2 cellular contexts compared by ENCODE assay signal in genomic region chr3:124565551-124565950, GRCh38.
TF ChIP-seq lines count a peak whose summit lies in the region.

No MANE protein-coding gene starts in this region.

TF ChIP-seq in HCT116, 20 proteins besides CTCF, POLR2A, EP300 and RAD21:
- no peak for TF ChIP-seq SRF (IDR thresholded peaks at IDR 0.05; ENCODE audit: low read depth)
- TF ChIP-seq MAX (IDR thresholded peaks at IDR 0.05), result no peak

TF ChIP-seq in H1, 55 proteins besides CTCF, POLR2A, EP300 and RAD21:
- TF ChIP-seq SUZ12 (IDR thresholded peaks at IDR 0.05; ENCODE audit: low read length), result no peak
- TF ChIP-seq SIN3A (conservative IDR thresholded peaks at IDR 0.05 in 1 of 2, IDR thresholded peaks at IDR 0.05 in 1 of 2; ENCODE audit: low read depth in 1 of 2, low read length in 2 of 2), result no peak
- no peak for TF ChIP-seq EZH2 (IDR thresholded peaks at IDR 0.05; ENCODE audit: low read depth, low read length, severe bottlenecking)
- TF ChIP-seq SAP30 (IDR thresholded peaks at IDR 0.05; ENCODE audit: insufficient read depth, insufficient replicate concordance, low read length), result no peak
- no peak for TF ChIP-seq RBBP5 (IDR thresholded peaks at IDR 0.05; ENCODE audit: borderline replicate concordance, low read depth, low read length)
- TF ChIP-seq MAX (IDR thresholded peaks at IDR 0.05), result no peak
